Comparison of ENCODE assay signal across 11 cellular contexts in genomic region chr19:46411088-46412033, GRCh38. TPM values are rescaled to one million over a fixed set of nuclear protein-coding genes. Genes with fewer than 3 reads are reported as not detected.
DNase-seq lines count a peak whose midpoint lies in the region; ATAC-seq, FAIRE-seq and TF ChIP-seq lines count a peak whose summit lies in the region.
"Had no signal": no experiment of that assay in that cellular context is flagged by ENCODE, and none has a peak within 500 bp of the region (broad histone marks: within the 10 kb centered on the region; RNA-seq: fewer than 3 reads in every experiment).

No MANE protein-coding gene starts in this region.

- H3K4me1 ChIP-seq in Peyer's patch (peaks cover 0 to 17% (median under 1%) of the 10 kb centered on the region in 4 donors), muscle layer of duodenum (ENCODE audit: control insufficient read depth in 1 of 2, insufficient read depth in 2 of 2, low read length in 2 of 2) (peaks cover 0 to 36% of the 10 kb centered on the region in 2 donors), tibial nerve (peaks cover 0 to 61% (median 19%) of the 10 kb centered on the region in 4 donors), small intestine (ENCODE audit: control insufficient read depth in 2 of 2, insufficient read depth in 1 of 2, low read depth in 1 of 2, low read length in 1 of 2) (no peaks in the 10 kb centered on the region)

- no peak for TF ChIP-seq POLR2A in Peyer's patch (IDR thresholded peaks at IDR 0.05)
- TF ChIP-seq POLR2A in tibial nerve (IDR thresholded peaks at IDR 0.05), result no peak

- H3K4me3 ChIP-seq in Peyer's patch (peak overlapping the region in 3 of 4 donors; percentile 24 to 45 (median 42)), epithelial cell of proximal tubule (ENCODE audit: low read depth, low read length) (peak overlapping the region; percentile 63), muscle layer of duodenum (ENCODE audit: low read depth in 1 of 2, low read length in 2 of 2) (peak overlapping the region; percentile 61 to 62), tibial nerve (peak overlapping the region in 3 of 4 donors; percentile 6 to 56 (median 38)), small intestine (ENCODE audit: low read depth in 1 of 2, low read length in 2 of 2) (no peak overlapping the region)

- ATAC-seq in GM18858 (IDR thresholded peaks at IDR 0.05; ENCODE audit: unreplicated experiment) (no peak), HG02588 (IDR thresholded peaks at IDR 0.05; ENCODE audit: unreplicated experiment) (no peak), HG03520 (IDR thresholded peaks at IDR 0.05; ENCODE audit: unreplicated experiment) (no peak)

- TF ChIP-seq CTCF in Peyer's patch (IDR thresholded peaks at IDR 0.05) (no peak), epithelial cell of proximal tubule (conservative IDR thresholded peaks at IDR 0.05; ENCODE audit: low read depth, low read length) (no peak), tibial nerve (IDR thresholded peaks at IDR 0.05) (no peak)

- H3K36me3 ChIP-seq in Peyer's patch, result no peaks in the 10 kb centered on the region
- H3K36me3 ChIP-seq in muscle layer of duodenum (ENCODE audit: control insufficient read depth in 1 of 2, insufficient read depth in 2 of 2, low read length in 2 of 2), result no peaks in the 10 kb centered on the region
- H3K36me3 ChIP-seq in tibial nerve, result no peaks in the 10 kb centered on the region
- no peaks in the 10 kb centered on the region for H3K36me3 ChIP-seq in small intestine (ENCODE audit: control insufficient read depth in 2 of 2, insufficient read depth in 2 of 2, low read length in 2 of 2)

- no peak for FAIRE-seq in small intestine (lab: Jason Lieb, UNC)
- FAIRE-seq: islet of Langerhans had no signal

- no peak for DNase-seq in Peyer's patch
- DNase-seq in epithelial cell of proximal tubule (ENCODE audit: low read depth), result no peak
- no peak for DNase-seq in tibial nerve (ENCODE audit: low spot score in 2 of 2)
- no peak for DNase-seq in small intestine
- DNase-seq: NCI-H345 had no signal

- H3K27me3 ChIP-seq in Peyer's patch (peaks cover 0 to 33% of the 10 kb centered on the region in 2 donors), muscle layer of duodenum (ENCODE audit: low read depth, low read length) (peaks cover 32% of the 10 kb centered on the region), tibial nerve (peaks cover 0 to 72% of the 10 kb centered on the region in 2 donors), small intestine (ENCODE audit: control insufficient read depth in 2 of 2, insufficient read depth in 2 of 2, low read length in 2 of 2) (peaks cover 16 to 18% of the 10 kb centered on the region in 2 donors)

- H3K27ac ChIP-seq in Peyer's patch (no peak overlapping the region), muscle layer of duodenum (ENCODE audit: low read length) (no peak overlapping the region), tibial nerve (peak overlapping the region in 1 of 4 donors; percentile 1), small intestine (ENCODE audit: low read depth in 1 of 2, low read length in 1 of 2) (no peak overlapping the region)

- H3K9me3 ChIP-seq in Peyer's patch (no peaks in the 10 kb centered on the region), muscle layer of duodenum (ENCODE audit: control insufficient read depth in 1 of 2, low read length in 2 of 2) (no peaks in the 10 kb centered on the region), tibial nerve (no peaks in the 10 kb centered on the region), small intestine (ENCODE audit: control insufficient read depth, low read depth) (no peaks in the 10 kb centered on the region)

- 51 to 60% methylated on average over 18 of the region's 18 CpGs for WGBS in tibial nerve, 2 donors
- WGBS in small intestine, 3 donors, result 47 to 59% (median 56%) methylated on average over 16 to 18 of the region's 18 CpGs

- no peak for TF ChIP-seq EP300 in tibial nerve (IDR thresholded peaks at IDR 0.05)

RNA-seq across cellular contexts. Expression of gene CCDC8, which starts 2.0 kb away (rescaled TPM):
- total RNA-seq in Peyer's patch (1 to 10 TPM in 1 of 4 donors, under 1 TPM in 3; 0.70 to 2.5 (median 0.90) TPM), epithelial cell of proximal tubule (14.0 and 14.1 TPM in 2 replicates), tibial nerve (1 to 10 TPM; 2.8 to 7.3 (median 5.0) TPM)
- 1 to 10 TPM in 2 of 3 donors, not detected in 1; 1.1 to 2.0 TPM for polyA plus RNA-seq in small intestine
- total RNA-seq: activated CD8-positive, alpha-beta memory T cell treated with anti-CD3 and anti-CD28 coated beads for 36 hours had no signal

RNA-seq across cellular contexts. Expression of gene PNMA8C, which starts 17.4 kb away (rescaled TPM):
- total RNA-seq in Peyer's patch (not detected), epithelial cell of proximal tubule (0.14 TPM in 1 of 2 replicates, not detected in the other), tibial nerve (under 1 TPM in 1 of 4 donors, not detected in 3; 0.30 TPM)
- under 1 TPM in 1 of 3 donors, not detected in 2; 0.49 TPM for polyA plus RNA-seq in small intestine
- total RNA-seq: activated CD8-positive, alpha-beta memory T cell treated with anti-CD3 and anti-CD28 coated beads for 36 hours had no signal

Comparison
In these comparisons a context has a peak if more than half of its experiments do, and no peak if none do; other contexts are left out.
1. H3K4me3 ChIP-seq: peak in Peyer's patch (3 of 4), epithelial cell of proximal tubule (single experiment), muscle layer of duodenum (2 of 2) and tibial nerve (3 of 4); none in small intestine (0 of 2).